Comparison of ENCODE assay signal across 27 cellular contexts in the genomic region with DNA sequence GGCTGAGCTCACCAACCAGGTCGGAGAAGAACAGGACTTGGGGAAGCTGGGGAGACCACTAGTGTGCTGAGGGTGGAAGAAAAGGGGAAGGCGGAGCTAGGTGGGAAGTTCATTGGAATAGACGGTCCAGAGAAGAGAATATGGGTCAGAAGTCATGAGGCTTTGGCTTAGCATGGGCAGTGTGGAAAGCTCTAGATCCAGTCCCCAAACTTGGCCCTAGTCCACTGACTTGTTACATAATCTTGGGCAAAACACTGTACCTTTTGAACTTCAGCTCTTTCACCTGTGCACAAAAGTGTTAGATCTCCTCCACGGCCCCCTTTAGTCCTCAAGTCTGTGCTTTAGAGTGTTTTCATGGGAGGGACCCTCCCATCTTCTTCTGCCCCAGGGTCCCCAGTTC. TPM values are rescaled to one million over a fixed set of nuclear protein-coding genes. Genes with fewer than 3 reads are reported as not detected.
A peak's percentile ranks its signal among the peaks of the same experiment; 100 is the strongest.
DNase-seq lines count a peak whose midpoint lies in the region; ATAC-seq, FAIRE-seq and TF ChIP-seq lines count a peak whose summit lies in the region.
"Had no signal": no experiment of that assay in that cellular context is flagged by ENCODE, and none has a peak within 500 bp of the region (broad histone marks: within the 10 kb centered on the region; RNA-seq: fewer than 3 reads in every experiment).

No MANE protein-coding gene starts in this region.

- no peaks in the 10 kb centered on the region for H3K36me3 Mint-ChIP-seq in endothelial cell (ENCODE audit: low read depth, unreplicated experiment)
- no peaks in the 10 kb centered on the region for H3K36me3 Mint-ChIP-seq in nephron progenitor cell (ENCODE audit: low read depth)
- H3K36me3 Mint-ChIP-seq: CD14-positive monocyte; CD4-positive, alpha-beta memory T cell; CD4-positive, CD25-positive, alpha-beta regulatory T cell; CD8-positive, alpha-beta memory T cell had no signal

- no TSS peak for BruUV-seq in K562 (replicated peaks; lab: Mats Ljungman, UMichigan)

- H3K9me3 ChIP-seq in K562 (replicated peaks; ENCODE audit: control insufficient read depth, insufficient read depth, low read depth, low read length) = no peaks in the 10 kb centered on the region
- H3K9me3 ChIP-seq: BE2C, BLaER1 had no signal

- no peaks in the 10 kb centered on the region for H3K27me3 ChIP-seq in K562 (ENCODE audit: control insufficient read depth in 2 of 2, insufficient read depth in 2 of 2, low read length in 2 of 2)
- H3K27me3 ChIP-seq: BLaER1 had no signal

- TF ChIP-seq EP300 in K562 (IDR thresholded peaks at IDR 0.05; ENCODE audit: low read length) = no peak

- no peak overlapping the region for H3K27ac Mint-ChIP-seq in endothelial cell (ENCODE audit: unreplicated experiment)
- peak overlapping the region; percentile 12 for H3K27ac Mint-ChIP-seq in nephron progenitor cell
- H3K27ac Mint-ChIP-seq: CD14-positive monocyte; CD4-positive, CD25-positive, alpha-beta regulatory T cell; CD8-positive, alpha-beta memory T cell had no signal

- no peak overlapping the region for H3K27ac ChIP-seq in K562 (ENCODE audit: extremely low read depth, low read depth, low read length)
- no peak overlapping the region for H3K27ac ChIP-seq in caudate nucleus (ENCODE audit: low read depth, low read length)
- H3K27ac ChIP-seq: BLaER1 had no signal

- H3K9me1 ChIP-seq in K562 (ENCODE audit: control insufficient read depth, insufficient read depth, low read length) = no peaks in the 10 kb centered on the region

- no peaks in the 10 kb centered on the region for H3K36me3 ChIP-seq in K562 (ENCODE audit: control insufficient read depth, insufficient read depth, low read length)
- H3K36me3 ChIP-seq: BE2C, BLaER1 had no signal

- H3K27me3 Mint-ChIP-seq in endothelial cell (ENCODE audit: unreplicated experiment) = peaks cover 7% of the 10 kb centered on the region
- peaks cover 18% of the 10 kb centered on the region for H3K27me3 Mint-ChIP-seq in nephron progenitor cell (ENCODE audit: low read depth, poor library complexity)
- H3K27me3 Mint-ChIP-seq: CD4-positive, alpha-beta memory T cell had no signal

- H4K20me1 ChIP-seq in K562 (replicated peaks; ENCODE audit: control insufficient read depth, insufficient read depth, low read length) = no peaks in the 10 kb centered on the region
- H4K20me1 ChIP-seq: BLaER1 had no signal

- H2AFZ ChIP-seq in K562 (ENCODE audit: low read depth, low read length) = peak overlapping the region; percentile 54

- 28% methylated on average over 4 of the region's 4 CpGs for WGBS in K562 (ENCODE audit: insufficient coverage, low coverage, missing lambda C conversion rate)

- H3K9me3 Mint-ChIP-seq in endothelial cell (ENCODE audit: unreplicated experiment) (no peaks in the 10 kb centered on the region), nephron progenitor cell (no peaks in the 10 kb centered on the region)
- H3K9me3 Mint-ChIP-seq: CD14-positive monocyte; CD4-positive, alpha-beta memory T cell; CD8-positive, alpha-beta memory T cell had no signal

- DNase-seq in K562 (ENCODE audit: extremely low read depth in 1 of 4, low spot score in 3 of 4) = no peak
- DNase-seq in endothelial cell (ENCODE audit: low spot score) = no peak
- peak; percentile 83 for DNase-seq in left lobe of liver (ENCODE audit: low spot score)
- DNase-seq in nephron progenitor cell = no peak
- DNase-seq in activated CD4-positive, alpha-beta T cell treated with anti-CD3 and anti-CD28 coated beads for 48 hours = no peak
- no peak for DNase-seq in DMS153 treated with DMSO at 0.1 percent for 48 hours (lab: John Stamatoyannopoulos, UW; ENCODE audit: unreplicated experiment)
- no peak for DNase-seq in caudate nucleus (lab: John Stamatoyannopoulos, UW)
- no peak for DNase-seq in NCI-H1930 (lab: John Stamatoyannopoulos, UW)
- DNase-seq: 8988T; ACHN; BE2C; C1 segment of cervical spinal cord; CD4-positive, alpha-beta memory T cell; CD4-positive, CD25-positive, alpha-beta regulatory T cell; CD8-positive, alpha-beta memory T cell; COR-L47; DMS 273 treated with DMSO at 0.1 percent for 48 hours; DMS153; DMS79 treated with DMSO at 0.1 percent for 48 hours; GF-D8 had no signal

- no peaks in the 10 kb centered on the region for H3K4me1 ChIP-seq in K562 (replicated peaks in 1 of 2; ENCODE audit: control insufficient read depth in 2 of 2, insufficient read depth in 2 of 2, low read length in 2 of 2)
- H3K4me1 ChIP-seq: BE2C, BLaER1 had no signal

- TF ChIP-seq RAD21 in K562 (CRISPR knock-in tag; conservative IDR thresholded peaks at IDR 0.05 in 1 of 2, IDR thresholded peaks at IDR 0.05 in 1 of 2) = no peak

- TF ChIP-seq CTCF in K562 (IDR thresholded peaks at IDR 0.05 in 2 of 3, conservative IDR thresholded peaks at IDR 0.05 in 1 of 3; ENCODE audit: insufficient read depth in 2 of 3, low read depth in 1 of 3, low read length in 3 of 3) = no peak
- no peak for TF ChIP-seq CTCF in endothelial cell (IDR thresholded peaks at IDR 0.05; ENCODE audit: unreplicated experiment)
- TF ChIP-seq CTCF in nephron progenitor cell (IDR thresholded peaks at IDR 0.05) = no peak

- no peak for TF ChIP-seq POLR2A in K562 (conservative IDR thresholded peaks at IDR 0.05)

- no peak overlapping the region for H3K4me2 ChIP-seq in K562 (ENCODE audit: insufficient read depth, low read length)
- H3K4me2 ChIP-seq: BLaER1 had no signal

- H3K4me3 ChIP-seq in K562 = no peak overlapping the region
- H3K4me3 ChIP-seq: BLaER1 had no signal

- H3K79me2 ChIP-seq in K562 (ENCODE audit: control insufficient read depth, insufficient read depth, low read length) = no peaks in the 10 kb centered on the region

- POLR2A ChIA-PET in K562 (lab: Yijun Ruan, JAX) = interaction anchor here (0.7 to 1.4 kb wide), 2 partner anchors 9 to 17 kb away, joined by 3 to 7 read pairs; no protein-coding TSS in a partner anchor

- in situ Hi-C loops in K562 (cut with MboI) = no loop called here

- H3K9ac ChIP-seq in K562 (ENCODE audit: insufficient read depth in 1 of 2, low read depth in 2 of 2, low read length in 2 of 2) = no peak overlapping the region
- H3K9ac ChIP-seq: BLaER1 had no signal

- H3K4me3 Mint-ChIP-seq in endothelial cell (ENCODE audit: unreplicated experiment) (peak overlapping the region; percentile 9), nephron progenitor cell (no peak overlapping the region)
- H3K4me3 Mint-ChIP-seq: CD14-positive monocyte; CD4-positive, alpha-beta memory T cell; CD4-positive, CD25-positive, alpha-beta regulatory T cell had no signal

- intact Hi-C loops in K562 (cut with micrococcal nuclease) = no loop called here

- CTCF ChIA-PET in K562 (lab: Yijun Ruan, JAX; ENCODE audit: low intra/inter-chr PET ratio) = no interaction called here

- no peak for FAIRE-seq in K562 (lab: Jason Lieb, UNC)
- FAIRE-seq: A204.1, G401.6, GM12891, GM19239 had no signal

- H3K4me1 Mint-ChIP-seq in endothelial cell (ENCODE audit: unreplicated experiment) (no peaks in the 10 kb centered on the region), nephron progenitor cell (peaks cover 7% of the 10 kb centered on the region)
- H3K4me1 Mint-ChIP-seq: CD14-positive monocyte; CD4-positive, alpha-beta memory T cell; CD4-positive, CD25-positive, alpha-beta regulatory T cell; CD8-positive, alpha-beta memory T cell had no signal

- ATAC-seq in K562 (no peak), left lobe of liver (peak; percentile 88)

RNA-seq across cellular contexts. Expression of a gene that starts 10.7 kb away (rescaled TPM):
- 0.79 and 1.9 TPM in 2 replicates for total RNA-seq in K562 (2011; cell fraction: chromatin; rRNA removed; ENCODE audit: low replicate concordance)
- 1.1 and 1.3 TPM in 2 replicates for total RNA-seq in K562 (2011; cell fraction: nucleolus; rRNA removed)
- total RNA-seq in K562 (2011; cell fraction: nucleoplasm; rRNA removed) = 0.66 and 1.1 TPM in 2 replicates
- 0.08 TPM in 1 of 2 replicates, not detected in the other for total RNA-seq in K562 (2014; rRNA removed)
- 0.51 and 0.69 TPM in 2 replicates for total RNA-seq in K562 (2014; rRNA removed; fragmentation: Illumina TruSeq; extraction: Trizol)
- total RNA-seq in K562 (2015; rRNA removed; fragmentation: Illumina TruSeq; extraction: Trizol) = 0.36 and 0.53 TPM in 2 replicates
- total RNA-seq in K562 (2021) = 0.25 and 0.55 TPM in 2 replicates
- polyA plus RNA-seq in K562 (2011; rRNA removed) = 0.31 and 0.79 TPM in 2 replicates
- polyA plus RNA-seq in K562 (2011; cell fraction: cytosol; rRNA removed) = 0.03 and 0.13 TPM in 2 replicates
- 1.3 and 4.5 TPM in 2 replicates for polyA plus RNA-seq in K562 (2011; cell fraction: nucleus; rRNA removed)
- polyA plus RNA-seq in K562 (2012) = 0.56 and 0.79 TPM in 2 replicates
- polyA plus RNA-seq in K562 (2014; fragmentation: Illumina TruSeq; extraction: Trizol) = 0.45 and 0.68 TPM in 2 replicates
- polyA plus RNA-seq in K562 (2014; fragmentation: Nextera tagmentation; extraction: Ambion mirVana) = under 1 TPM; 0.28 to 0.32 TPM
- polyA plus RNA-seq in K562 (2014; rRNA removed) = 0.57 and 1.4 TPM in 2 replicates
- polyA minus RNA-seq in K562 (2011; rRNA and poly(A)+ RNA removed) = 1.5 TPM in 1 of 2 replicates, not detected in the other
- polyA minus RNA-seq in K562 (2011; cell fraction: cytosol; rRNA and poly(A)+ RNA removed) = not detected in 2 replicates
- 0.44 and 1.3 TPM in 2 replicates for polyA minus RNA-seq in K562 (2011; cell fraction: nucleus; rRNA and poly(A)+ RNA removed)
- 0.59 TPM for total RNA-seq in endothelial cell (ENCODE audit: unreplicated experiment)
- total RNA-seq in left lobe of liver = 142 TPM
- total RNA-seq: A673; CD4-positive, alpha-beta memory T cell; CD4-positive, CD25-positive, alpha-beta regulatory T cell; CD8-positive, alpha-beta memory T cell had no signal
- polyA plus RNA-seq: CD14-positive monocyte; CD4-positive, alpha-beta memory T cell; CD4-positive, CD25-positive, alpha-beta regulatory T cell; CD8-positive, alpha-beta memory T cell had no signal

RNA-seq across cellular contexts. Expression of a gene that starts 12.3 kb away (rescaled TPM):
- 1.5 and 4.0 TPM in 2 replicates for total RNA-seq in K562 (2011; cell fraction: chromatin; rRNA removed; ENCODE audit: low replicate concordance)
- 1.8 and 4.7 TPM in 2 replicates for total RNA-seq in K562 (2011; cell fraction: nucleolus; rRNA removed)
- 2.6 and 2.7 TPM in 2 replicates for total RNA-seq in K562 (2011; cell fraction: nucleoplasm; rRNA removed)
- 2.3 and 2.7 TPM in 2 replicates for total RNA-seq in K562 (2014; rRNA removed)
- 1.8 and 2.1 TPM in 2 replicates for total RNA-seq in K562 (2014; rRNA removed; fragmentation: Illumina TruSeq; extraction: Trizol)
- 0.94 and 1.2 TPM in 2 replicates for total RNA-seq in K562 (2015; rRNA removed; fragmentation: Illumina TruSeq; extraction: Trizol)
- total RNA-seq in K562 (2021) = 2.8 and 2.9 TPM in 2 replicates
- 3.2 and 4.9 TPM in 2 replicates for polyA plus RNA-seq in K562 (2011; rRNA removed)
- polyA plus RNA-seq in K562 (2011; cell fraction: cytosol; rRNA removed) = 3.8 and 10.3 TPM in 2 replicates
- polyA plus RNA-seq in K562 (2011; cell fraction: nucleus; rRNA removed) = 5.2 and 9.6 TPM in 2 replicates
- polyA plus RNA-seq in K562 (2012) = 2.7 and 9.2 TPM in 2 replicates
- polyA plus RNA-seq in K562 (2014; fragmentation: Illumina TruSeq; extraction: Trizol) = 2.4 and 2.9 TPM in 2 replicates
- polyA plus RNA-seq in K562 (2014; fragmentation: Nextera tagmentation; extraction: Ambion mirVana) = under 1 TPM; 0.28 to 0.80 TPM
- 2.9 and 3.4 TPM in 2 replicates for polyA plus RNA-seq in K562 (2014; rRNA removed)
- polyA minus RNA-seq in K562 (2011; rRNA and poly(A)+ RNA removed) = 0.81 and 1.6 TPM in 2 replicates
- polyA minus RNA-seq in K562 (2011; cell fraction: cytosol; rRNA and poly(A)+ RNA removed) = 0.82 and 1.7 TPM in 2 replicates
- polyA minus RNA-seq in K562 (2011; cell fraction: nucleus; rRNA and poly(A)+ RNA removed) = 2.7 and 4.7 TPM in 2 replicates
- total RNA-seq in endothelial cell (ENCODE audit: unreplicated experiment) = 26.4 TPM
- 61.2 TPM for total RNA-seq in left lobe of liver
- total RNA-seq: CD4-positive, alpha-beta memory T cell had no signal
- polyA plus RNA-seq: CD14-positive monocyte; CD4-positive, CD25-positive, alpha-beta regulatory T cell; CD8-positive, alpha-beta memory T cell had no signal

RNA-seq across cellular contexts. Expression of a gene that starts 17.8 kb away (rescaled TPM):
- total RNA-seq in K562 (2011; cell fraction: chromatin; rRNA removed; ENCODE audit: low replicate concordance) = 231 and 238 TPM in 2 replicates
- total RNA-seq in K562 (2011; cell fraction: nucleolus; rRNA removed) = 91.1 and 102 TPM in 2 replicates
- total RNA-seq in K562 (2011; cell fraction: nucleoplasm; rRNA removed) = 128 and 131 TPM in 2 replicates
- total RNA-seq in K562 (2014; rRNA removed) = 13.5 and 15.1 TPM in 2 replicates
- total RNA-seq in K562 (2014; rRNA removed; fragmentation: Illumina TruSeq; extraction: Trizol) = 13.5 and 15.0 TPM in 2 replicates
- 12.0 and 13.6 TPM in 2 replicates for total RNA-seq in K562 (2015; rRNA removed; fragmentation: Illumina TruSeq; extraction: Trizol)
- 16.3 and 19.1 TPM in 2 replicates for total RNA-seq in K562 (2021)
- 17.9 and 24.4 TPM in 2 replicates for polyA plus RNA-seq in K562 (2011; rRNA removed)
- polyA plus RNA-seq in K562 (2011; cell fraction: cytosol; rRNA removed) = 14.0 and 14.8 TPM in 2 replicates
- 86.4 and 95.7 TPM in 2 replicates for polyA plus RNA-seq in K562 (2011; cell fraction: nucleus; rRNA removed)
- polyA plus RNA-seq in K562 (2012) = 16.2 and 24.6 TPM in 2 replicates
- polyA plus RNA-seq in K562 (2014; fragmentation: Illumina TruSeq; extraction: Trizol) = 12.9 and 13.5 TPM in 2 replicates
- 1 to 10 TPM; 5.6 to 7.3 TPM for polyA plus RNA-seq in K562 (2014; fragmentation: Nextera tagmentation; extraction: Ambion mirVana)
- polyA plus RNA-seq in K562 (2014; rRNA removed) = 13.7 and 15.3 TPM in 2 replicates
- 37.0 and 39.3 TPM in 2 replicates for polyA minus RNA-seq in K562 (2011; rRNA and poly(A)+ RNA removed)
- polyA minus RNA-seq in K562 (2011; cell fraction: cytosol; rRNA and poly(A)+ RNA removed) = 12.1 and 15.1 TPM in 2 replicates
- 22.9 and 46.2 TPM in 2 replicates for polyA minus RNA-seq in K562 (2011; cell fraction: nucleus; rRNA and poly(A)+ RNA removed)
- 32.2 TPM for total RNA-seq in endothelial cell (ENCODE audit: unreplicated experiment)
- 7.4 TPM for total RNA-seq in left lobe of liver

Comparison
In these comparisons a context has a peak if more than half of its experiments do, and no peak if none do; other contexts are left out.
1. RNA of a gene that starts 10.7 kb away (total RNA-seq): 142 TPM in left lobe of liver (single experiment); 0.59 TPM in endothelial cell (single experiment) and 0.08 to 1.9 TPM in K562; every median in the first group is over 10 times any median in the second.